Comparison of ENCODE assay signal across 9 cellular contexts in the genomic region with DNA sequence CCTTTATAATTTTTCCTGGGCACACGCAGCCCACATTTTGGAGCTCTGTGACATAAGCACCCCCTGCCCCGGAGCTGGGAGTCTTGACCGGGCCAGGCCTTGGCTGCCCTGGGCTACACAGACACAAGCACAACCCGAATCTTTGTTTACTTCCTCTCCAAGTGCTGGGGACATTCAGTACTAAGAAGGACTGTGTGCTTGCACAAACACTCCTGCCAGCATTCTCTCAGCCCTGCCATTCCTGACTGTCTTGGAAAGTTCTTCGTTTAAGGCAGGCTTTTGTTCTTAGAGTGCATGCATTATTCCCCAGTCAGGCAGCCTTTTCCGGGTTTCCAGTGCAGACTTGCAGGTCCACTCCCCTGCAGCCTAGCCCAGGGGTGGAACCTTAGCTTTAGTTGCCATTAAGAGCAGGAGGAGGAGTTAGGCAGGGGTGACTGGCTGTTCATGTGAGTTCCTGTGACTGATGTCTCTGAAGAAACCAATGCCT. TPM values are rescaled to one million over a fixed set of nuclear protein-coding genes. Genes with fewer than 3 reads are reported as not detected.
A peak's percentile ranks its signal among the peaks of the same experiment; 100 is the strongest.
DNase-seq lines count a peak whose midpoint lies in the region; ATAC-seq and TF ChIP-seq lines count a peak whose summit lies in the region.
"Had no signal": no experiment of that assay in that cellular context is flagged by ENCODE, and none has a peak within 500 bp of the region (broad histone marks: within the 10 kb centered on the region; RNA-seq: fewer than 3 reads in every experiment).

No MANE protein-coding gene starts in this region.

- H3K27me3 Mint-ChIP-seq in activated naive CD8-positive, alpha-beta T cell treated with anti-CD3 and anti-CD28 coated beads, Interleukin-2, amount 50 U/mL, for 24 hours: no peaks in the 10 kb centered on the region
- no peaks in the 10 kb centered on the region for H3K27me3 Mint-ChIP-seq in activated naive CD8-positive, alpha-beta T cell treated with anti-CD3 and anti-CD28 coated beads for 36 hours
- H3K27me3 Mint-ChIP-seq: activated naive CD4-positive, alpha-beta T cell treated with anti-CD3 and anti-CD28 coated beads, Interleukin-2, amount 50 U/mL, for 24 hours had no signal

- H3K4me1 Mint-ChIP-seq in activated naive CD8-positive, alpha-beta T cell treated with anti-CD3 and anti-CD28 coated beads, Interleukin-2, amount 50 U/mL, for 24 hours: peaks cover 59% of the 10 kb centered on the region
- peaks cover 44% of the 10 kb centered on the region for H3K4me1 Mint-ChIP-seq in activated naive CD8-positive, alpha-beta T cell treated with anti-CD3 and anti-CD28 coated beads for 36 hours

- H3K36me3 ChIP-seq in RWPE2 (ENCODE audit: low read depth) (peaks cover 10% of the 10 kb centered on the region), esophagus squamous epithelium (no peaks in the 10 kb centered on the region), mucosa of rectum (ENCODE audit: control insufficient read depth in 2 of 2, insufficient read depth in 2 of 2, low read length in 2 of 2) (no peaks in the 10 kb centered on the region), upper lobe of right lung (no peaks in the 10 kb centered on the region), WERI-Rb-1 (no peaks in the 10 kb centered on the region)

- intact Hi-C loops in esophagus squamous epithelium (cut with DNase I): no loop called here
- intact Hi-C loops in upper lobe of right lung (cut with DNase I): no loop called here

- no peak overlapping the region for H3K4me3 Mint-ChIP-seq in activated naive CD8-positive, alpha-beta T cell treated with anti-CD3 and anti-CD28 coated beads, Interleukin-2, amount 50 U/mL, for 24 hours
- H3K4me3 Mint-ChIP-seq in activated naive CD8-positive, alpha-beta T cell treated with anti-CD3 and anti-CD28 coated beads for 36 hours: no peak overlapping the region
- H3K4me3 Mint-ChIP-seq: activated naive CD4-positive, alpha-beta T cell treated with anti-CD3 and anti-CD28 coated beads, Interleukin-2, amount 50 U/mL, for 24 hours had no signal

- peak in 2 of 4 donors; percentile 34 to 53 for TF ChIP-seq POLR2A in esophagus squamous epithelium (IDR thresholded peaks at IDR 0.05)

- ATAC-seq in activated naive CD8-positive, alpha-beta T cell treated with anti-CD3 and anti-CD28 coated beads, Interleukin-2, amount 50 U/mL, for 24 hours: peak; percentile 35
- ATAC-seq in RWPE2 (ENCODE audit: low read depth): peak; percentile 84
- ATAC-seq in upper lobe of right lung: peak; percentile 97
- no peak for ATAC-seq in activated CD4-positive, CD25-positive, alpha-beta regulatory T cell treated with anti-CD3 and anti-CD28 coated beads, Interleukin-2, amount 50 U/mL, for 24 hours

- H3K36me3 Mint-ChIP-seq in activated naive CD8-positive, alpha-beta T cell treated with anti-CD3 and anti-CD28 coated beads, Interleukin-2, amount 50 U/mL, for 24 hours (ENCODE audit: low read depth): no peaks in the 10 kb centered on the region
- peaks cover 2% of the 10 kb centered on the region for H3K36me3 Mint-ChIP-seq in activated naive CD8-positive, alpha-beta T cell treated with anti-CD3 and anti-CD28 coated beads for 36 hours

- H3K27ac ChIP-seq in RWPE2 (ENCODE audit: poor library complexity, severe bottlenecking): peak overlapping the region; percentile 93
- peak overlapping the region; percentile 73 to 92 (median 92) for H3K27ac ChIP-seq in esophagus squamous epithelium
- peak overlapping the region; percentile 79 to 85 for H3K27ac ChIP-seq in mucosa of rectum (ENCODE audit: low read depth in 2 of 2, low read length in 2 of 2)
- H3K27ac ChIP-seq in upper lobe of right lung: peak overlapping the region; percentile 92
- H3K27ac ChIP-seq in WERI-Rb-1: no peak overlapping the region

- no peaks in the 10 kb centered on the region for H3K27me3 ChIP-seq in RWPE2 (ENCODE audit: insufficient read depth, poor library complexity, severe bottlenecking)
- H3K27me3 ChIP-seq in esophagus squamous epithelium: no peaks in the 10 kb centered on the region
- H3K27me3 ChIP-seq in mucosa of rectum (ENCODE audit: control insufficient read depth in 2 of 2, insufficient read depth in 2 of 2, low read length in 2 of 2): no peaks in the 10 kb centered on the region
- H3K27me3 ChIP-seq in upper lobe of right lung: no peaks in the 10 kb centered on the region
- no peaks in the 10 kb centered on the region for H3K27me3 ChIP-seq in WERI-Rb-1 (ENCODE audit: insufficient read depth, low read depth, severe bottlenecking)

- DNase-seq in activated naive CD8-positive, alpha-beta T cell treated with anti-CD3 and anti-CD28 coated beads, Interleukin-2, amount 50 U/mL, for 24 hours: no peak
- no peak for DNase-seq in activated naive CD8-positive, alpha-beta T cell treated with anti-CD3 and anti-CD28 coated beads for 36 hours
- DNase-seq in RWPE2 (ENCODE audit: low spot score) (peak; percentile 89), esophagus squamous epithelium (lab: John Stamatoyannopoulos, UW) (no peak), upper lobe of right lung (peak; percentile 85), WERI-Rb-1 (no peak)

- H3K9me3 Mint-ChIP-seq in activated naive CD8-positive, alpha-beta T cell treated with anti-CD3 and anti-CD28 coated beads, Interleukin-2, amount 50 U/mL, for 24 hours: no peaks in the 10 kb centered on the region
- H3K9me3 Mint-ChIP-seq in activated naive CD8-positive, alpha-beta T cell treated with anti-CD3 and anti-CD28 coated beads for 36 hours: no peaks in the 10 kb centered on the region
- H3K9me3 Mint-ChIP-seq: activated naive CD4-positive, alpha-beta T cell treated with anti-CD3 and anti-CD28 coated beads, Interleukin-2, amount 50 U/mL, for 24 hours had no signal

- H3K4me1 ChIP-seq in RWPE2 (ENCODE audit: insufficient read depth, poor library complexity, severe bottlenecking): peaks cover 76% of the 10 kb centered on the region
- peaks cover 76 to 98% (median 86%) of the 10 kb centered on the region in 3 donors for H3K4me1 ChIP-seq in esophagus squamous epithelium
- H3K4me1 ChIP-seq in mucosa of rectum (ENCODE audit: control insufficient read depth in 2 of 2, insufficient read depth in 2 of 2, low read length in 2 of 2): peaks cover 41 to 53% of the 10 kb centered on the region in 2 donors
- peaks cover 96% of the 10 kb centered on the region for H3K4me1 ChIP-seq in upper lobe of right lung

- TF ChIP-seq CTCF in RWPE2 (IDR thresholded peaks at IDR 0.05; ENCODE audit: poor library complexity, severe bottlenecking) (no peak), esophagus squamous epithelium (IDR thresholded peaks at IDR 0.05) (no peak), upper lobe of right lung (IDR thresholded peaks at IDR 0.05) (no peak), WERI-Rb-1 (IDR thresholded peaks at IDR 0.05; ENCODE audit: low read depth, low read length) (no peak)

- peak overlapping the region; percentile 26 to 43 for H3K9ac ChIP-seq in mucosa of rectum (ENCODE audit: low read depth in 1 of 2, low read length in 2 of 2)

- H3K9me3 ChIP-seq in RWPE2 (ENCODE audit: severe bottlenecking) (no peaks in the 10 kb centered on the region), esophagus squamous epithelium (no peaks in the 10 kb centered on the region), mucosa of rectum (ENCODE audit: control insufficient read depth in 2 of 2, low read length in 2 of 2) (no peaks in the 10 kb centered on the region), upper lobe of right lung (no peaks in the 10 kb centered on the region), WERI-Rb-1 (ENCODE audit: severe bottlenecking) (no peaks in the 10 kb centered on the region)

- H3K4me3 ChIP-seq in RWPE2 (ENCODE audit: severe bottlenecking) (no peak overlapping the region), esophagus squamous epithelium (peak overlapping the region in 3 of 4 donors; percentile 8 to 39 (median 17)), mucosa of rectum (ENCODE audit: low read length in 2 of 2) (peak overlapping the region in 1 of 2 donors; percentile 24), upper lobe of right lung (no peak overlapping the region), WERI-Rb-1 (ENCODE audit: low read depth, low read length) (no peak overlapping the region)

- no peak overlapping the region for H3K27ac Mint-ChIP-seq in activated naive CD8-positive, alpha-beta T cell treated with anti-CD3 and anti-CD28 coated beads, Interleukin-2, amount 50 U/mL, for 24 hours
- no peak overlapping the region for H3K27ac Mint-ChIP-seq in activated naive CD8-positive, alpha-beta T cell treated with anti-CD3 and anti-CD28 coated beads for 36 hours
- H3K27ac Mint-ChIP-seq: activated naive CD4-positive, alpha-beta T cell treated with anti-CD3 and anti-CD28 coated beads, Interleukin-2, amount 50 U/mL, for 24 hours had no signal

- 5 to 6% methylated on average over 6 of the region's 6 CpGs for WGBS in esophagus squamous epithelium, 2 donors

RNA-seq across cellular contexts. Expression of gene FOXO3, which starts 28.6 kb away (rescaled TPM):
- total RNA-seq in activated naive CD8-positive, alpha-beta T cell treated with anti-CD3 and anti-CD28 coated beads for 36 hours: 1 to 10 TPM; 7.0 to 8.0 TPM
- total RNA-seq in esophagus squamous epithelium (10 to 100 TPM; 30.3 to 80.7 (median 34.3) TPM), upper lobe of right lung (73.6 TPM)

Comparison
In these comparisons a context has a peak if more than half of its experiments do, and no peak if none do; other contexts are left out.
1. ATAC-seq: peak in activated naive CD8-positive, alpha-beta T cell treated with anti-CD3 and anti-CD28 coated beads, Interleukin-2, amount 50 U/mL, for 24 hours (single experiment), RWPE2 (single experiment) and upper lobe of right lung (single experiment); none in activated CD4-positive, CD25-positive, alpha-beta regulatory T cell treated with anti-CD3 and anti-CD28 coated beads, Interleukin-2, amount 50 U/mL, for 24 hours (0 of 2).
2. DNase-seq: peak in RWPE2 (single experiment) and upper lobe of right lung (single experiment); none in activated naive CD8-positive, alpha-beta T cell treated with anti-CD3 and anti-CD28 coated beads, Interleukin-2, amount 50 U/mL, for 24 hours (single experiment), activated naive CD8-positive, alpha-beta T cell treated with anti-CD3 and anti-CD28 coated beads for 36 hours (single experiment), esophagus squamous epithelium (single experiment) and WERI-Rb-1 (single experiment).
3. H3K4me3 ChIP-seq: peak in esophagus squamous epithelium (3 of 4); none in RWPE2 (single experiment), upper lobe of right lung (single experiment) and WERI-Rb-1 (single experiment).